1 cellular context compared by ENCODE assay signal in genomic region chr18:48833701-48834394, GRCh38.
TF ChIP-seq lines count a peak whose summit lies in the region.

No MANE protein-coding gene starts in this region.

TF ChIP-seq in WTC11, 78 proteins besides CTCF, POLR2A, EP300 and RAD21 (continued from another document):
- TF ChIP-seq, protein P1, sequence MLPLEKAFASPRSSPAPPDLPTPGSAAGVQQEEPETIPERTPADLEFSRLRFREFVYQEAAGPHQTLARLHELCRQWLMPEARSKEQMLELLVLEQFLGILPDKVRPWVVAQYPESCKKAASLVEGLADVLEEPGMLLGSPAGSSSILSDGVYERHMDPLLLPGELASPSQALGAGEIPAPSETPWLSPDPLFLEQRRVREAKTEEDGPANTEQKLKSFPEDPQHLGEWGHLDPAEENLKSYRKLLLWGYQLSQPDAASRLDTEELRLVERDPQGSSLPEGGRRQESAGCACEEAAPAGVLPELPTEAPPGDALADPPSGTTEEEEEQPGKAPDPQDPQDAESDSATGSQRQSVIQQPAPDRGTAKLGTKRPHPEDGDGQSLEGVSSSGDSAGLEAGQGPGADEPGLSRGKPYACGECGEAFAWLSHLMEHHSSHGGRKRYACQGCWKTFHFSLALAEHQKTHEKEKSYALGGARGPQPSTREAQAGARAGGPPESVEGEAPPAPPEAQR (CRISPR knock-in tag; IDR thresholded peaks at IDR 0.05), result no peak
- TF ChIP-seq SOX15 (CRISPR knock-in tag; IDR thresholded peaks at IDR 0.05) (no peak), ZNF232 (CRISPR knock-in tag; IDR thresholded peaks at IDR 0.05) (no peak), ZMAT4 (CRISPR knock-in tag; IDR thresholded peaks at IDR 0.05) (no peak), E2F5 (CRISPR knock-in tag; IDR thresholded peaks at IDR 0.05) (no peak), ZNF396 (CRISPR knock-in tag; IDR thresholded peaks at IDR 0.05; ENCODE audit: borderline replicate concordance) (no peak)
